In the genomic region with DNA sequence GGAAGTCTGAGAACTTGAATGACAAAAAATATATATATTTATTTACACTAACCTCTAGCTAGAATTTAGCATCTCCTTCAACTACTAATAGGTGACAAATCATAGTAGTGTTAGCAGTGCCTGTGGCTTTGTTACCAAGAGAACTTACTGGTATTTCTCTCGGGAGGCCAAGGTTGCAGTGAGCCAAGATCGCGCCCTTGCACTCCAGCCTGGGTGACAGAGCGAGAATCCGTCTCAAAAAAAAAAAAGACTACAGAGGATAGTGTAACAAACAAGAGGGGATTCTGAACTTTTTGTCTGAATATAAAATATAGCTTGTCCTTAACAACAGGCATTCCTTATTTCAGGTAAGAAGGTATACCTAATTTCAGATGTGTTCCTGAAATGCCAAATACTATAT, we compare ENCODE assay signal across 13 cellular contexts. TPM values are rescaled to one million over a fixed set of nuclear protein-coding genes. Genes with fewer than 3 reads are reported as not detected.
DNase-seq lines count a peak whose midpoint lies in the region; ATAC-seq and TF ChIP-seq lines count a peak whose summit lies in the region.
"Had no signal": no experiment of that assay in that cellular context is flagged by ENCODE, and none has a peak within 500 bp of the region (broad histone marks: within the 10 kb centered on the region; RNA-seq: fewer than 3 reads in every experiment).

No MANE protein-coding gene starts in this region.

- H3K9me3 ChIP-seq in right atrium auricular region = no peaks in the 10 kb centered on the region
- H3K9me3 ChIP-seq: MG63, tibial nerve had no signal

- H3K27ac ChIP-seq in right atrium auricular region = no peak overlapping the region

- H3K4me1 ChIP-seq in right atrium auricular region = peaks cover 0 to 10% of the 10 kb centered on the region in 2 donors

- H3K27ac Mint-ChIP-seq in activated B cell treated with CpG ODN at 0.5 μM for 24 hours (no peak overlapping the region), immature natural killer cell (peak overlapping the region in 1 of 6 donors; percentile 40)

- H3K4me3 Mint-ChIP-seq in activated B cell treated with CpG ODN at 0.5 μM for 24 hours (peak overlapping the region; percentile 83), immature natural killer cell (peak overlapping the region; percentile 42 to 87 (median 84))

- no peaks in the 10 kb centered on the region for H3K27me3 Mint-ChIP-seq in activated B cell treated with CpG ODN at 0.5 μM for 24 hours
- H3K27me3 Mint-ChIP-seq in immature natural killer cell (ENCODE audit: low read depth in 3 of 3) = peaks cover 4 to 8% (median 4%) of the 10 kb centered on the region in 3 donors

- no peaks in the 10 kb centered on the region for H3K36me3 ChIP-seq in right atrium auricular region
- H3K36me3 ChIP-seq: tibial nerve had no signal

- H3K36me3 Mint-ChIP-seq in activated B cell treated with CpG ODN at 0.5 μM for 24 hours (ENCODE audit: low read depth) (peaks cover 10% of the 10 kb centered on the region), immature natural killer cell (no peaks in the 10 kb centered on the region)

- intact Hi-C loops in cardiac septum (cut with DNase I) = no loop called here
- intact Hi-C loops in activated B cell treated with CpG ODN at 0.5 μM for 24 hours (cut with micrococcal nuclease) = loop anchor here (5.0 kb wide), 1 partner anchor 72 kb away; a partner anchor contains a TSS

- TF ChIP-seq CTCF in right atrium auricular region (IDR thresholded peaks at IDR 0.05) = no peak
- no peak for TF ChIP-seq CTCF in activated B cell treated with CpG ODN at 0.5 μM for 24 hours (IDR thresholded peaks at IDR 0.05)

- H3K4me3 ChIP-seq in right atrium auricular region = no peak overlapping the region
- H3K4me3 ChIP-seq: MG63 had no signal

- CTCF ChIA-PET in activated B cell treated with CpG ODN at 0.5 μM for 24 hours (lab: Charles Lee) = no interaction called here

- POLR2A ChIA-PET in activated B cell treated with CpG ODN at 0.5 μM for 24 hours (lab: Charles Lee) = interaction anchor here (1.0 to 1.5 kb wide), 2 partner anchors 33 to 34 kb away, joined by 3 to 5 read pairs; a partner anchor contains a TSS

- H3K9me3 Mint-ChIP-seq in activated B cell treated with CpG ODN at 0.5 μM for 24 hours (no peaks in the 10 kb centered on the region), immature natural killer cell (no peaks in the 10 kb centered on the region)

- DNase-seq in right atrium auricular region (ENCODE audit: low spot score) (peak; percentile 9), cardiac septum (ENCODE audit: low spot score) (no peak), activated B cell treated with CpG ODN at 0.5 μM for 24 hours (no peak), immature natural killer cell (no peak)
- DNase-seq in stimulated activated CD4-positive, alpha-beta T cell treated with anti-CD3 and anti-CD28 coated beads, Interleukin-2, amount 100 ng/mL, for 24 hours = no peak
- DNase-seq: activated CD4-positive, CD25-positive, alpha-beta regulatory T cell; dorsolateral prefrontal cortex; MG63; NCI-H1930 had no signal

- no peaks in the 10 kb centered on the region for H3K27me3 ChIP-seq in right atrium auricular region
- H3K27me3 ChIP-seq: dorsolateral prefrontal cortex, MG63, tibial nerve had no signal

- peaks cover 19% of the 10 kb centered on the region for H3K4me1 Mint-ChIP-seq in activated B cell treated with CpG ODN at 0.5 μM for 24 hours
- peaks cover 22 to 25% of the 10 kb centered on the region in 2 donors for H3K4me1 Mint-ChIP-seq in immature natural killer cell

- ATAC-seq in activated B cell treated with CpG ODN at 0.5 μM for 24 hours (ENCODE audit: low read depth) = no peak
- ATAC-seq in HG03460 (IDR thresholded peaks at IDR 0.05; ENCODE audit: unreplicated experiment) = no peak
- no peak for ATAC-seq in HG03159 (IDR thresholded peaks at IDR 0.05; ENCODE audit: unreplicated experiment)
- ATAC-seq in GM19023 (IDR thresholded peaks at IDR 0.05; ENCODE audit: unreplicated experiment) = no peak

RNA-seq across cellular contexts. Expression of a gene that starts 1.3 kb away (rescaled TPM):
- total RNA-seq in right atrium auricular region = 10 to 100 TPM; 12.0 to 12.4 TPM
- 14.7 TPM for total RNA-seq in cardiac septum
- 36.2 and 38.2 TPM in 2 replicates for total RNA-seq in activated B cell treated with CpG ODN at 0.5 μM for 24 hours
- 10 to 100 TPM; 15.3 to 22.9 (median 19.6) TPM for polyA plus RNA-seq in immature natural killer cell

RNA-seq across cellular contexts. Expression of a gene that starts 34.0 kb away (rescaled TPM):
- 10 to 100 TPM; 10.2 to 17.9 TPM for total RNA-seq in right atrium auricular region
- total RNA-seq in cardiac septum = 27.2 TPM
- total RNA-seq in activated B cell treated with CpG ODN at 0.5 μM for 24 hours = 117 and 124 TPM in 2 replicates
- 10 to 100 TPM; 12.9 to 36.4 (median 31.7) TPM for polyA plus RNA-seq in immature natural killer cell
